Comparison of ENCODE assay signal across 1 cellular context in genomic region chr15:78761891-78762385, GRCh38.
TF ChIP-seq lines count a peak whose summit lies in the region.

No MANE protein-coding gene starts in this region.

TF ChIP-seq in endothelial cell of umbilical vein, 7 proteins besides CTCF, POLR2A, EP300 and RAD21 (continued from another document):
- TF ChIP-seq MAX (IDR thresholded peaks at IDR 0.05; ENCODE audit: insufficient read depth, insufficient read length) (no peak), GATA2 (IDR thresholded peaks at IDR 0.05; ENCODE audit: insufficient read depth, insufficient read length, low read depth, low read length) (no peak)
